In the genomic region with DNA sequence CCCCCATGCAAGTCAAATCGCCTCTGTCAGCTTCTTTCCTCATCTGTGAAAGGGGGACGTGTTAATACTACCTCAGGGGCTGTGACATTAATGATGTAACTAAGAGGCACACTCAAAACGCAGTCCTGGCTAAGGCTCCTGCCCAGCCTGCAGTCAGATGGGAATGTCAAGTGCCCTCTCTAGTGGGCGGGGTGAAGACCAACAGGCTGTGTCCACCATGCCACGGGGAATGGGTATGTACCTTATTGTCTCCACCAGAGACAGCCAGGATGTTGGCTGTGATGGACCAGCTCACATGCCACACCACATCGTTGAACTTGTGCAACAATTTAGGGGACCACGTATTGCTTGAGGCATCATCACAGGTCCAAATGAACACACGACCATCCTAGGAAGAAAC, we compare ENCODE assay signal across 1 cellular context.
TF ChIP-seq lines count a peak whose summit lies in the region.

No MANE protein-coding gene starts in this region.

TF ChIP-seq in HepG2, 621 proteins besides CTCF, POLR2A, EP300 and RAD21:
- peak; percentile 24; the same call in 1 of the 2 replicates for TF ChIP-seq POLR2AphosphoS5 (IDR thresholded peaks at IDR 0.05; ENCODE audit: low read depth, low read length)
- no peak for TF ChIP-seq CENPX (CRISPR knock-in tag; IDR thresholded peaks at IDR 0.05)
- peak; percentile 54; the same call in 1 of the 2 replicates for TF ChIP-seq ZNF768 (CRISPR knock-in tag; IDR thresholded peaks at IDR 0.05)
- TF ChIP-seq ZNF629 (CRISPR knock-in tag; conservative IDR thresholded peaks at IDR 0.05), result 0 out of 2 replicates have a peak, but pooled peaks have one; percentile 22
- TF ChIP-seq, protein P1, sequence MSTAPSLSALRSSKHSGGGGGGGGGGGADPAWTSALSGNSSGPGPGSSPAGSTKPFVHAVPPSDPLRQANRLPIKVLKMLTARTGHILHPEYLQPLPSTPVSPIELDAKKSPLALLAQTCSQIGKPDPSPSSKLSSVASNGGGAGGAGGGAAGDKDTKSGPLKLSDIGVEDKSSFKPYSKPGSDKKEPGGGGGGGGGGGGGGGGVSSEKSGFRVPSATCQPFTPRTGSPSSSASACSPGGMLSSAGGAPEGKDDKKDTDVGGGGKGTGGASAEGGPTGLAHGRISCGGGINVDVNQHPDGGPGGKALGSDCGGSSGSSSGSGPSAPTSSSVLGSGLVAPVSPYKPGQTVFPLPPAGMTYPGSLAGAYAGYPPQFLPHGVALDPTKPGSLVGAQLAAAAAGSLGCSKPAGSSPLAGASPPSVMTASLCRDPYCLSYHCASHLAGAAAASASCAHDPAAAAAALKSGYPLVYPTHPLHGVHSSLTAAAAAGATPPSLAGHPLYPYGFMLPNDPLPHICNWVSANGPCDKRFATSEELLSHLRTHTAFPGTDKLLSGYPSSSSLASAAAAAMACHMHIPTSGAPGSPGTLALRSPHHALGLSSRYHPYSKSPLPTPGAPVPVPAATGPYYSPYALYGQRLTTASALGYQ (CRISPR knock-in tag; IDR thresholded peaks at IDR 0.05), result no peak
- TF ChIP-seq GLMP (CRISPR knock-in tag; IDR thresholded peaks at IDR 0.05; ENCODE audit: borderline replicate concordance), result no peak
